18 cellular contexts compared by ENCODE assay signal in the genomic region with DNA sequence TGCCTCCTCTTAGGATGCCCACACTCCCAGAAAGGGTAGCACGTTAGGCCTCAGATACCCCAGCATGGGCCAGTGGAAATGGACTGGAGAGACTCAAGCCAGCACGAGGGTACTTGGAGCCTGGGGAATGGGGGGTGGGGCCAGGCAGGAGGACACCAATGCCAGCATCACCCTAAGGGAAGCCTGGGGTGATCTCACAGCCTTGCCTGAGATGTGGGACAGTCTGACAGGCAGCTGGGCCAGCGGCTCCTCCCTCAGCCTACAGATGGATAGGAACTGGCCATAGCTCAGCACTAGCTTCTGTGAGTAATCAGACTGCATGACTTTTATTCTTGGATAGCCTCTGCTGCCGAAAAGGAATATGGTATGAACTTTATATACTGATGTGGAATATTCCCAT.
"Had no signal": no experiment of that assay in that cellular context is flagged by ENCODE, and none has a peak within 500 bp of the region (broad histone marks: within the 10 kb centered on the region; RNA-seq: fewer than 3 reads in every experiment).

No MANE protein-coding gene starts in this region.

- H3K36me3 ChIP-seq: right lobe of liver, suprapubic skin, upper lobe of left lung had no signal

- H3K4me1 Mint-ChIP-seq: central memory CD8-positive, alpha-beta T cell; mesothelial cell of epicardium; WTC11 had no signal

- H3K27ac Mint-ChIP-seq: activated CD8-positive, alpha-beta T cell treated with anti-CD3 and anti-CD28 coated beads for 36 hours; activated naive CD8-positive, alpha-beta T cell; brain; mesothelial cell of epicardium; nephron progenitor cell; stimulated activated naive CD8-positive, alpha-beta T cell treated with anti-CD3 and anti-CD28 coated beads, Interleukin-15, Interleukin-2, amounts not matched to agents 100 ng/mL and 50 ng/mL, for 24 hours; WTC11 had no signal

- H3K27ac ChIP-seq: epithelial cell of prostate, right lobe of liver, suprapubic skin, upper lobe of left lung had no signal

- DNase-seq: activated CD4-positive, alpha-beta T cell treated with anti-CD3 and anti-CD28 coated beads for 4 hours; activated CD8-positive, alpha-beta T cell treated with anti-CD3 and anti-CD28 coated beads for 36 hours; activated gamma-delta T cell treated with Interleukin-2 at 50 U/mL for 16 hours; amygdala; effector memory CD4-positive, alpha-beta T cell; nephron progenitor cell; T-helper 2 cell; upper lobe of left lung had no signal

- H3K9me3 ChIP-seq: right lobe of liver, suprapubic skin, upper lobe of left lung had no signal

- H3K9me3 Mint-ChIP-seq: activated CD8-positive, alpha-beta T cell treated with anti-CD3 and anti-CD28 coated beads for 36 hours; central memory CD8-positive, alpha-beta T cell; mesothelial cell of epicardium; nephron progenitor cell; stimulated activated naive CD8-positive, alpha-beta T cell treated with anti-CD3 and anti-CD28 coated beads, Interleukin-15, Interleukin-2, amounts not matched to agents 100 ng/mL and 50 ng/mL, for 24 hours had no signal

- H3K4me3 ChIP-seq: lung, right lobe of liver, suprapubic skin, upper lobe of left lung had no signal

- H3K4me3 Mint-ChIP-seq: activated CD8-positive, alpha-beta T cell treated with anti-CD3 and anti-CD28 coated beads for 36 hours; activated naive CD8-positive, alpha-beta T cell; brain; central memory CD8-positive, alpha-beta T cell; mesothelial cell of epicardium; nephron progenitor cell; stimulated activated naive CD8-positive, alpha-beta T cell treated with anti-CD3 and anti-CD28 coated beads, Interleukin-15, Interleukin-2, amounts not matched to agents 100 ng/mL and 50 ng/mL, for 24 hours; WTC11 had no signal

- ATAC-seq: activated CD8-positive, alpha-beta T cell treated with anti-CD3 and anti-CD28 coated beads for 36 hours; right lobe of liver; WTC11 had no signal

- H3K27me3 Mint-ChIP-seq: activated CD8-positive, alpha-beta T cell treated with anti-CD3 and anti-CD28 coated beads for 36 hours; activated naive CD8-positive, alpha-beta T cell had no signal

- H3K4me1 ChIP-seq: upper lobe of left lung had no signal

- H3K27me3 ChIP-seq: right lobe of liver, suprapubic skin, upper lobe of left lung had no signal

- H3K36me3 Mint-ChIP-seq: activated naive CD8-positive, alpha-beta T cell; brain; mesothelial cell of epicardium; WTC11 had no signal
